8 cellular contexts compared by ENCODE assay signal in genomic region chr19:43525836-43526771, GRCh38. TPM values are rescaled to one million over a fixed set of nuclear protein-coding genes. Genes with fewer than 3 reads are reported as not detected.
DNase-seq lines count a peak whose midpoint lies in the region; ATAC-seq, FAIRE-seq and TF ChIP-seq lines count a peak whose summit lies in the region.

No MANE protein-coding gene starts in this region.

- peak overlapping the region; percentile 51 to 73 (median 60) for H3K4me3 ChIP-seq in pancreas

- H3K4me1 ChIP-seq in foreskin keratinocyte (peaks cover 15% of the 10 kb centered on the region), pancreas (peaks cover 0 to 20% (median 13%) of the 10 kb centered on the region in 3 donors)

- H3K36me3 ChIP-seq in pancreas: no peaks in the 10 kb centered on the region

- H3K27ac Mint-ChIP-seq in activated CD4-positive, alpha-beta T cell treated with anti-CD3 and anti-CD28 coated beads for 36 hours: peak overlapping the region; percentile 94
- peak overlapping the region; percentile 68 for H3K27ac Mint-ChIP-seq in activated CD8-positive, alpha-beta T cell treated with anti-CD3 and anti-CD28 coated beads, Interleukin-2, amount 10 ng/mL, durations not matched to agents 7 days and 5 days

- no peaks in the 10 kb centered on the region for H3K9me3 Mint-ChIP-seq in activated CD4-positive, alpha-beta T cell treated with anti-CD3 and anti-CD28 coated beads for 36 hours (ENCODE audit: low read depth)
- no peaks in the 10 kb centered on the region for H3K9me3 Mint-ChIP-seq in activated CD8-positive, alpha-beta T cell treated with anti-CD3 and anti-CD28 coated beads, Interleukin-2, amount 10 ng/mL, durations not matched to agents 7 days and 5 days (ENCODE audit: insufficient read depth)

- H3K27ac ChIP-seq in foreskin keratinocyte (peak overlapping the region; percentile 93), pancreas (peak overlapping the region in 2 of 4 donors; percentile 73 to 77)

- CTCF ChIA-PET in activated CD4-positive, alpha-beta T cell treated with anti-CD3 and anti-CD28 coated beads for 36 hours (lab: Charles Lee): interaction anchor here (0.6 to 3.7 kb wide), 9 partner anchors 22 to 489 kb away, joined by 3 to 21 read pairs (median 4); partner anchors contain the start of genes IRGQ and PHLDB3
- CTCF ChIA-PET in activated CD8-positive, alpha-beta T cell treated with anti-CD3 and anti-CD28 coated beads, Interleukin-2, amount 10 ng/mL, durations not matched to agents 7 days and 5 days (lab: Charles Lee): interaction anchor here (0.8 to 17.5 kb wide), 9 partner anchors 8 to 95 kb away, joined by 3 to 387 read pairs (median 9); partner anchors contain the start of genes IRGQ and ZNF576

- FAIRE-seq in pancreas (lab: Jason Lieb, UNC): no peak

- no peaks in the 10 kb centered on the region for H3K9me3 ChIP-seq in pancreas

- no peaks in the 10 kb centered on the region for H3K27me3 ChIP-seq in foreskin keratinocyte
- no peaks in the 10 kb centered on the region for H3K27me3 ChIP-seq in pancreas

- POLR2A ChIA-PET in activated CD4-positive, alpha-beta T cell treated with anti-CD3 and anti-CD28 coated beads for 36 hours (lab: Charles Lee): interaction anchor here (1.0 to 1.4 kb wide), 3 partner anchors 63 to 70 kb away, joined by 4 to 8 read pairs (median 5); partner anchors contain the start of genes IRGQ and ZNF576
- POLR2A ChIA-PET in activated CD8-positive, alpha-beta T cell treated with anti-CD3 and anti-CD28 coated beads, Interleukin-2, amount 10 ng/mL, durations not matched to agents 7 days and 5 days (lab: Charles Lee): interaction anchor here (2.2 kb wide), 1 partner anchor 87 kb away, joined by 7 read pairs; no protein-coding TSS in a partner anchor

- peak overlapping the region; percentile 92 for H3K4me3 Mint-ChIP-seq in activated CD4-positive, alpha-beta T cell treated with anti-CD3 and anti-CD28 coated beads for 36 hours
- peak overlapping the region; percentile 95 for H3K4me3 Mint-ChIP-seq in activated CD8-positive, alpha-beta T cell treated with anti-CD3 and anti-CD28 coated beads, Interleukin-2, amount 10 ng/mL, durations not matched to agents 7 days and 5 days

- intact Hi-C loops in activated CD4-positive, alpha-beta T cell treated with anti-CD3 and anti-CD28 coated beads for 36 hours (cut with DNase I, micrococcal nuclease): loop anchor here (1.0 to 10.0 kb wide), 6 partner anchors 37 to 1101 kb away; partner anchors contain the start of genes KCNN4 (in 2 of the 2), IRGQ (in 1 of the 2), LIPE (in 1 of the 2) and ZNF576 (in 1 of the 2)
- intact Hi-C loops in pancreas (cut with DNase I): no loop called here

- peak; percentile 16 for ATAC-seq in activated CD4-positive, alpha-beta T cell treated with anti-CD3 and anti-CD28 coated beads for 36 hours
- ATAC-seq in activated CD8-positive, alpha-beta T cell treated with anti-CD3 and anti-CD28 coated beads, Interleukin-2, amount 10 ng/mL, durations not matched to agents 7 days and 5 days: peak; percentile 33
- no peak for ATAC-seq in foreskin keratinocyte
- peak; percentile 47 to 56 (median 54) for ATAC-seq in pancreas
- no peak for ATAC-seq in HG03378 (IDR thresholded peaks at IDR 0.05; ENCODE audit: unreplicated experiment)

- TF ChIP-seq CTCF in foreskin keratinocyte (conservative IDR thresholded peaks at IDR 0.05) (no peak), pancreas (IDR thresholded peaks at IDR 0.05) (no peak)

- peaks cover 8% of the 10 kb centered on the region for H3K36me3 Mint-ChIP-seq in activated CD4-positive, alpha-beta T cell treated with anti-CD3 and anti-CD28 coated beads for 36 hours (ENCODE audit: low read depth)
- peaks cover 8% of the 10 kb centered on the region for H3K36me3 Mint-ChIP-seq in activated CD8-positive, alpha-beta T cell treated with anti-CD3 and anti-CD28 coated beads, Interleukin-2, amount 10 ng/mL, durations not matched to agents 7 days and 5 days (ENCODE audit: low read depth)

- peaks cover 22% of the 10 kb centered on the region for H3K4me1 Mint-ChIP-seq in activated CD4-positive, alpha-beta T cell treated with anti-CD3 and anti-CD28 coated beads for 36 hours
- peaks cover 25% of the 10 kb centered on the region for H3K4me1 Mint-ChIP-seq in activated CD8-positive, alpha-beta T cell treated with anti-CD3 and anti-CD28 coated beads, Interleukin-2, amount 10 ng/mL, durations not matched to agents 7 days and 5 days (ENCODE audit: low read depth)

- 4 to 9% methylated on average over 26 of the region's 26 CpGs for WGBS in pancreas, 2 donors

- DNase-seq in activated CD4-positive, alpha-beta T cell treated with anti-CD3 and anti-CD28 coated beads for 36 hours: peak; percentile 65
- DNase-seq in activated CD4-positive, alpha-beta T cell treated with anti-CD3 and anti-CD28 coated beads, Interleukin-2, amount 50 U/mL, for 1 hour: no peak
- peak; percentile 42 for DNase-seq in activated CD8-positive, alpha-beta T cell treated with anti-CD3 and anti-CD28 coated beads, Interleukin-2, amount 10 ng/mL, durations not matched to agents 7 days and 5 days
- DNase-seq in foreskin keratinocyte (peak in 1 of 2 donors; percentile 29), pancreas (peak in 3 of 6 donors; percentile 45 to 81 (median 64)), epidermal melanocyte (ENCODE audit: insufficient read length, low spot score) (no peak), NCI-H446 (lab: John Stamatoyannopoulos, UW) (no peak)

- no peaks in the 10 kb centered on the region for H3K27me3 Mint-ChIP-seq in activated CD4-positive, alpha-beta T cell treated with anti-CD3 and anti-CD28 coated beads for 36 hours
- no peaks in the 10 kb centered on the region for H3K27me3 Mint-ChIP-seq in activated CD8-positive, alpha-beta T cell treated with anti-CD3 and anti-CD28 coated beads, Interleukin-2, amount 10 ng/mL, durations not matched to agents 7 days and 5 days (ENCODE audit: low read depth)

RNA-seq across cellular contexts. Expression of gene ETHE1, which starts 0.9 kb away (rescaled TPM):
- total RNA-seq in activated CD4-positive, alpha-beta T cell treated with anti-CD3 and anti-CD28 coated beads for 36 hours: 10 to 100 TPM; 68.7 to 78.8 TPM
- 10 to 100 TPM; 67.9 to 69.1 TPM for total RNA-seq in activated CD8-positive, alpha-beta T cell treated with anti-CD3 and anti-CD28 coated beads, Interleukin-2, amount 10 ng/mL, durations not matched to agents 7 days and 5 days
- total RNA-seq in foreskin keratinocyte (151 and 168 TPM in 2 replicates), pancreas (10 to 100 TPM in 5 of 6 donors, 1 to 10 TPM in 1; 8.7 to 21.3 (median 15.9) TPM)
- polyA plus RNA-seq in foreskin keratinocyte (239 and 287 TPM in 2 replicates), pancreas (10 to 100 TPM; 13.6 to 17.3 TPM)

RNA-seq across cellular contexts. Expression of gene ZNF575, which starts 6.9 kb away (rescaled TPM):
- 1 to 10 TPM; 3.4 to 4.3 TPM for total RNA-seq in activated CD4-positive, alpha-beta T cell treated with anti-CD3 and anti-CD28 coated beads for 36 hours
- 1 to 10 TPM; 3.4 to 3.7 TPM for total RNA-seq in activated CD8-positive, alpha-beta T cell treated with anti-CD3 and anti-CD28 coated beads, Interleukin-2, amount 10 ng/mL, durations not matched to agents 7 days and 5 days
- total RNA-seq in foreskin keratinocyte (0.37 and 0.42 TPM in 2 replicates), pancreas (1 to 10 TPM in 5 of 6 donors, under 1 TPM in 1; 0.79 to 1.3 (median 1.2) TPM)
- polyA plus RNA-seq in foreskin keratinocyte (0.67 and 0.91 TPM in 2 replicates), pancreas (1 to 10 TPM; 1.1 to 1.2 TPM)

RNA-seq across cellular contexts. Expression of gene PHLDB3, which starts 21.6 kb away (rescaled TPM):
- 10 to 100 TPM; 14.7 to 17.8 TPM for total RNA-seq in activated CD4-positive, alpha-beta T cell treated with anti-CD3 and anti-CD28 coated beads for 36 hours
- total RNA-seq in activated CD8-positive, alpha-beta T cell treated with anti-CD3 and anti-CD28 coated beads, Interleukin-2, amount 10 ng/mL, durations not matched to agents 7 days and 5 days: 10 to 100 TPM; 14.9 to 15.5 TPM
- total RNA-seq in foreskin keratinocyte: 14.8 and 15.4 TPM in 2 replicates
- 9.8 and 11.2 TPM in 2 replicates for polyA plus RNA-seq in foreskin keratinocyte
- 10 to 100 TPM in 2 of 6 donors, 1 to 10 TPM in 4; 7.2 to 12.8 (median 9.5) TPM for total RNA-seq in pancreas
- polyA plus RNA-seq in pancreas: 10 to 100 TPM; 22.3 to 33.7 TPM

RNA-seq across cellular contexts. Expression of gene XRCC1, which starts 49.2 kb away (rescaled TPM):
- total RNA-seq in activated CD4-positive, alpha-beta T cell treated with anti-CD3 and anti-CD28 coated beads for 36 hours: 10 to 100 TPM; 31.6 to 40.0 TPM
- 10 to 100 TPM; 46.5 to 48.4 TPM for total RNA-seq in activated CD8-positive, alpha-beta T cell treated with anti-CD3 and anti-CD28 coated beads, Interleukin-2, amount 10 ng/mL, durations not matched to agents 7 days and 5 days
- total RNA-seq in foreskin keratinocyte (28.8 and 31.1 TPM in 2 replicates), pancreas (10 to 100 TPM in 5 of 6 donors, 1 to 10 TPM in 1; 9.3 to 13.5 (median 12.0) TPM)
- polyA plus RNA-seq in foreskin keratinocyte (34.4 and 35.8 TPM in 2 replicates), pancreas (10 to 100 TPM; 15.0 to 19.3 TPM)

RNA-seq across cellular contexts. Expression of gene PINLYP, which starts 49.5 kb away (rescaled TPM):
- 1 to 10 TPM; 3.5 to 3.6 TPM for total RNA-seq in activated CD4-positive, alpha-beta T cell treated with anti-CD3 and anti-CD28 coated beads for 36 hours
- 1 to 10 TPM; 7.4 to 8.9 TPM for total RNA-seq in activated CD8-positive, alpha-beta T cell treated with anti-CD3 and anti-CD28 coated beads, Interleukin-2, amount 10 ng/mL, durations not matched to agents 7 days and 5 days
- total RNA-seq in foreskin keratinocyte (16.6 and 19.5 TPM in 2 replicates), pancreas (1 to 10 TPM in 2 of 6 donors, under 1 TPM in 4; 0.51 to 1.5 (median 0.60) TPM)
- polyA plus RNA-seq in foreskin keratinocyte (20.2 and 22.6 TPM in 2 replicates), pancreas (1 to 10 TPM; 5.2 to 7.2 TPM)

Comparison
In these comparisons a context has a peak if more than half of its experiments do, and no peak if none do; other contexts are left out.
1. DNase-seq: peak in activated CD4-positive, alpha-beta T cell treated with anti-CD3 and anti-CD28 coated beads for 36 hours (single experiment) and activated CD8-positive, alpha-beta T cell treated with anti-CD3 and anti-CD28 coated beads, Interleukin-2, amount 10 ng/mL, durations not matched to agents 7 days and 5 days (single experiment); none in activated CD4-positive, alpha-beta T cell treated with anti-CD3 and anti-CD28 coated beads, Interleukin-2, amount 50 U/mL, for 1 hour (single experiment), epidermal melanocyte (single experiment) and NCI-H446 (0 of 2).
2. ATAC-seq: peak in activated CD4-positive, alpha-beta T cell treated with anti-CD3 and anti-CD28 coated beads for 36 hours (single experiment), activated CD8-positive, alpha-beta T cell treated with anti-CD3 and anti-CD28 coated beads, Interleukin-2, amount 10 ng/mL, durations not matched to agents 7 days and 5 days (single experiment) and pancreas (4 of 4); none in foreskin keratinocyte (single experiment) and HG03378 (single experiment).
3. intact Hi-C loops: an anchor here in activated CD4-positive, alpha-beta T cell treated with anti-CD3 and anti-CD28 coated beads for 36 hours (1.0 to 10.0 kb wide); none called in pancreas.